ENCODE assay signal across 9 cellular contexts in genomic region chr18:22831441-22831904, GRCh38.
DNase-seq lines count a peak whose midpoint lies in the region; ATAC-seq and TF ChIP-seq lines count a peak whose summit lies in the region.
"Had no signal": no experiment of that assay in that cellular context is flagged by ENCODE, and none has a peak within 500 bp of the region (broad histone marks: within the 10 kb centered on the region; RNA-seq: fewer than 3 reads in every experiment).

No MANE protein-coding gene starts in this region.

- H3K27ac Mint-ChIP-seq in activated B cell treated with CpG ODN at 0.5 μM for 24 hours, result no peak overlapping the region

- TF ChIP-seq RAD21 in liver (IDR thresholded peaks at IDR 0.05), result no peak

- 67% methylated on average over 1 of the region's 1 CpG for WGBS in liver

- no peaks in the 10 kb centered on the region for H3K36me3 ChIP-seq in liver (ENCODE audit: control insufficient read depth in 4 of 4, insufficient read depth in 3 of 4, low read depth in 1 of 4, low read length in 3 of 4)

- no peak overlapping the region for H3K9ac ChIP-seq in liver (ENCODE audit: low read depth in 1 of 2, low read length in 2 of 2)

- H3K27ac ChIP-seq in liver (ENCODE audit: low read depth in 1 of 2, low read length in 2 of 2), result no peak overlapping the region

- no peaks in the 10 kb centered on the region for H3K27me3 ChIP-seq in liver (ENCODE audit: control insufficient read depth in 4 of 4, insufficient read depth in 4 of 4, low read length in 3 of 4)

- no peak for TF ChIP-seq CTCF in activated B cell treated with CpG ODN at 0.5 μM for 24 hours (IDR thresholded peaks at IDR 0.05)
- TF ChIP-seq CTCF in liver (IDR thresholded peaks at IDR 0.05; ENCODE audit: low read depth, low read length, missing input control), result no peak

- no peak overlapping the region for H3K4me3 Mint-ChIP-seq in activated B cell treated with CpG ODN at 0.5 μM for 24 hours

- peaks cover 2% of the 10 kb centered on the region for H3K27me3 Mint-ChIP-seq in activated B cell treated with CpG ODN at 0.5 μM for 24 hours

- peaks cover 4% of the 10 kb centered on the region for H3K4me1 Mint-ChIP-seq in activated B cell treated with CpG ODN at 0.5 μM for 24 hours

- no peak overlapping the region for H3K4me3 ChIP-seq in liver (ENCODE audit: low read depth in 1 of 3, low read length in 3 of 3)

- no peaks in the 10 kb centered on the region for H3K36me3 Mint-ChIP-seq in activated B cell treated with CpG ODN at 0.5 μM for 24 hours (ENCODE audit: low read depth)

- H3K4me1 ChIP-seq in liver (ENCODE audit: control insufficient read depth in 4 of 4, insufficient read depth in 4 of 4, low read length in 3 of 4), result no peaks in the 10 kb centered on the region

- ATAC-seq in HG03108 (IDR thresholded peaks at IDR 0.05; ENCODE audit: unreplicated experiment) (peak; percentile 82), activated B cell treated with CpG ODN at 0.5 μM for 24 hours (ENCODE audit: low read depth) (peak; percentile 14), HG03097 (IDR thresholded peaks at IDR 0.05; ENCODE audit: low FRiP score, unreplicated experiment) (no peak)
- ATAC-seq: Right ventricle myocardium inferior had no signal

- intact Hi-C loops in activated B cell treated with CpG ODN at 0.5 μM for 24 hours (cut with micrococcal nuclease), result no loop called here

- DNase-seq in ELR (ENCODE audit: low read depth) (peak; percentile 61), activated B cell treated with CpG ODN at 0.5 μM for 24 hours (no peak), GM19238 (ENCODE audit: insufficient read length, low spot score) (no peak), NCI-H510A treated with DMSO at 0.1 percent for 48 hours (lab: John Stamatoyannopoulos, UW) (no peak), mesenteric fat pad (ENCODE audit: low spot score) (no peak)

- H3K9me3 Mint-ChIP-seq in activated B cell treated with CpG ODN at 0.5 μM for 24 hours, result no peaks in the 10 kb centered on the region

- CTCF ChIA-PET in activated B cell treated with CpG ODN at 0.5 μM for 24 hours (lab: Charles Lee), result interaction anchor here (0.6 kb wide), 1 partner anchor 99 kb away, joined by 3 read pairs; no protein-coding TSS in a partner anchor

- POLR2A ChIA-PET in activated B cell treated with CpG ODN at 0.5 μM for 24 hours (lab: Charles Lee), result no interaction called here

- H3K9me3 ChIP-seq in liver (ENCODE audit: control insufficient read depth in 4 of 4, low read length in 3 of 4), result no peaks in the 10 kb centered on the region

TF ChIP-seq in liver, 16 proteins besides CTCF, POLR2A, EP300 and RAD21:
- TF ChIP-seq TAF1 (conservative IDR thresholded peaks at IDR 0.05) (no peak), HNF4G (IDR thresholded peaks at IDR 0.05) (peak; percentile 54), HNF4A (conservative IDR thresholded peaks at IDR 0.05) (peak; percentile 58 to 82), RXRA (IDR thresholded peaks at IDR 0.05) (peak; percentile 32 to 45), NR2F2 (IDR thresholded peaks at IDR 0.05) (no peak), FOXA1 (IDR thresholded peaks at IDR 0.05) (no peak), JUND (IDR thresholded peaks at IDR 0.05) (peak; percentile 84 to 88), REST (IDR thresholded peaks at IDR 0.05) (no peak), ZBTB33 (IDR thresholded peaks at IDR 0.05) (no peak), MAX (IDR thresholded peaks at IDR 0.05) (no peak), SP1 (IDR thresholded peaks at IDR 0.05) (peak; percentile 22), GABPA (IDR thresholded peaks at IDR 0.05 in 1 of 2, conservative IDR thresholded peaks at IDR 0.05 in 1 of 2) (no peak), YY1 (IDR thresholded peaks at IDR 0.05) (no peak), EGR1 (IDR thresholded peaks at IDR 0.05; ENCODE audit: low read depth in 2 of 2) (no peak), FOXA2 (IDR thresholded peaks at IDR 0.05) (no peak), ATF3 (IDR thresholded peaks at IDR 0.05) (peak; percentile 54)
